In the genomic region with DNA sequence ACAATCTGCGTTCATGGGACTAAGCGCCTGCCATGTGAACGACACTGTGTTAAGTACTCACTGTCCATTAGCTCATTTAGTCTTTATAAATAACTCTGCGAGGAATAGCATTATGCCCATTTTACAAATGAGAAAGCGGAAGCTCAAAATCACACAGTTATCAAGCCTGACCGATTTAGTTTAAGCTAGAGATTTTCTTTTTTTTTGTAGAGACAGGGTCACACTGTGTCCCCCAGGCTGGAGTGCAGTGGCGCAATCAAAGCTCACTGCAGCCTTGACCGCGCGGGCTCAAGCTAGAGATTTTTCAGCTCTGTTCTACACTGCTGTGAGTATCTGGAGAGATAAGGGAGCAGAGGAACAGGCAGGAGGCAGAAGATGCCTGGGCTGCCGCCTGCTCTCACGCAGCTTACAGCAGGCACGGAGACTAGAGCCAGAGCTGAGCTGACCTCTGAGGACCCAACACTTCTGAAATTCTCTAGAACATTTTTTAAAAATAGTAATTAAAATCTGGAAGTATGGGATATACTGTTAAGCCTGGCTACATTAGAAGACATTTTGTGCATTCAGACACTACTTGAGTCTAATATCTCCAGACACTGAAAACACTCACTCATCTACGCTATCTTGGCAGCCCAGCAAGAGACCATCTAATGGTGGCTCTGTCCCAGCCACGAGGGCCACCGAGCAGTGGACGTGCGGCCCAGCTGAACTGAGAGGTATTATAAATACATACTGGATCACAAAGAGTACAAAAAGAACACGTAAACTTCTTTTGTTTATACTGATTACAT, we compare ENCODE assay signal across 1 cellular context.
TF ChIP-seq lines count a peak whose summit lies in the region.

No MANE protein-coding gene starts in this region.

TF ChIP-seq in HepG2, 621 proteins besides CTCF, POLR2A, EP300 and RAD21 (continued from another document and continues in another):
- TF ChIP-seq, protein P1, sequence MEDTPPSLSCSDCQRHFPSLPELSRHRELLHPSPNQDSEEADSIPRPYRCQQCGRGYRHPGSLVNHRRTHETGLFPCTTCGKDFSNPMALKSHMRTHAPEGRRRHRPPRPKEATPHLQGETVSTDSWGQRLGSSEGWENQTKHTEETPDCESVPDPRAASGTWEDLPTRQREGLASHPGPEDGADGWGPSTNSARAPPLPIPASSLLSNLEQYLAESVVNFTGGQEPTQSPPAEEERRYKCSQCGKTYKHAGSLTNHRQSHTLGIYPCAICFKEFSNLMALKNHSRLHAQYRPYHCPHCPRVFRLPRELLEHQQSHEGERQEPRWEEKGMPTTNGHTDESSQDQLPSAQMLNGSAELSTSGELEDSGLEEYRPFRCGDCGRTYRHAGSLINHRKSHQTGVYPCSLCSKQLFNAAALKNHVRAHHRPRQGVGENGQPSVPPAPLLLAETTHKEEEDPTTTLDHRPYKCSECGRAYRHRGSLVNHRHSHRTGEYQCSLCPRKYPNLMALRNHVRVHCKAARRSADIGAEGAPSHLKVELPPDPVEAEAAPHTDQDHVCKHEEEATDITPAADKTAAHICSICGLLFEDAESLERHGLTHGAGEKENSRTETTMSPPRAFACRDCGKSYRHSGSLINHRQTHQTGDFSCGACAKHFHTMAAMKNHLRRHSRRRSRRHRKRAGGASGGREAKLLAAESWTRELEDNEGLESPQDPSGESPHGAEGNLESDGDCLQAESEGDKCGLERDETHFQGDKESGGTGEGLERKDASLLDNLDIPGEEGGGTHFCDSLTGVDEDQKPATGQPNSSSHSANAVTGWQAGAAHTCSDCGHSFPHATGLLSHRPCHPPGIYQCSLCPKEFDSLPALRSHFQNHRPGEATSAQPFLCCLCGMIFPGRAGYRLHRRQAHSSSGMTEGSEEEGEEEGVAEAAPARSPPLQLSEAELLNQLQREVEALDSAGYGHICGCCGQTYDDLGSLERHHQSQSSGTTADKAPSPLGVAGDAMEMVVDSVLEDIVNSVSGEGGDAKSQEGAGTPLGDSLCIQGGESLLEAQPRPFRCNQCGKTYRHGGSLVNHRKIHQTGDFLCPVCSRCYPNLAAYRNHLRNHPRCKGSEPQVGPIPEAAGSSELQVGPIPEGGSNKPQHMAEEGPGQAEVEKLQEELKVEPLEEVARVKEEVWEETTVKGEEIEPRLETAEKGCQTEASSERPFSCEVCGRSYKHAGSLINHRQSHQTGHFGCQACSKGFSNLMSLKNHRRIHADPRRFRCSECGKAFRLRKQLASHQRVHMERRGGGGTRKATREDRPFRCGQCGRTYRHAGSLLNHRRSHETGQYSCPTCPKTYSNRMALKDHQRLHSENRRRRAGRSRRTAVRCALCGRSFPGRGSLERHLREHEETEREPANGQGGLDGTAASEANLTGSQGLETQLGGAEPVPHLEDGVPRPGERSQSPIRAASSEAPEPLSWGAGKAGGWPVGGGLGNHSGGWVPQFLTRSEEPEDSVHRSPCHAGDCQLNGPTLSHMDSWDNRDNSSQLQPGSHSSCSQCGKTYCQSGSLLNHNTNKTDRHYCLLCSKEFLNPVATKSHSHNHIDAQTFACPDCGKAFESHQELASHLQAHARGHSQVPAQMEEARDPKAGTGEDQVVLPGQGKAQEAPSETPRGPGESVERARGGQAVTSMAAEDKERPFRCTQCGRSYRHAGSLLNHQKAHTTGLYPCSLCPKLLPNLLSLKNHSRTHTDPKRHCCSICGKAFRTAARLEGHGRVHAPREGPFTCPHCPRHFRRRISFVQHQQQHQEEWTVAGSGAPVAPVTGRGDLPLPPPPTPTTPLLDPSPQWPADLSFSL (CRISPR knock-in tag; IDR thresholded peaks at IDR 0.05), result no peak
- TF ChIP-seq SRY (CRISPR knock-in tag; IDR thresholded peaks at IDR 0.05) (no peak), YY1 (IDR thresholded peaks at IDR 0.05; ENCODE audit: insufficient read depth, insufficient replicate concordance, low read depth, low read length) (no peak), ZNF335 (CRISPR knock-in tag; IDR thresholded peaks at IDR 0.05) (0 out of 2 replicates have a peak, but pooled peaks have one; percentile 21), RFX1 (IDR thresholded peaks at IDR 0.05) (no peak), PRMT3 (CRISPR knock-in tag; IDR thresholded peaks at IDR 0.05; ENCODE audit: borderline replicate concordance, low read depth) (no peak), ZNF790 (CRISPR knock-in tag; IDR thresholded peaks at IDR 0.05; ENCODE audit: borderline replicate concordance) (0 out of 2 replicates have a peak, but pooled peaks have one; percentile 17), ARHGAP35 (CRISPR knock-in tag; IDR thresholded peaks at IDR 0.05; ENCODE audit: borderline replicate concordance) (no peak), ZFYVE20 (CRISPR knock-in tag; IDR thresholded peaks at IDR 0.05; ENCODE audit: borderline replicate concordance, low read depth) (no peak)
- TF ChIP-seq, protein P2, sequence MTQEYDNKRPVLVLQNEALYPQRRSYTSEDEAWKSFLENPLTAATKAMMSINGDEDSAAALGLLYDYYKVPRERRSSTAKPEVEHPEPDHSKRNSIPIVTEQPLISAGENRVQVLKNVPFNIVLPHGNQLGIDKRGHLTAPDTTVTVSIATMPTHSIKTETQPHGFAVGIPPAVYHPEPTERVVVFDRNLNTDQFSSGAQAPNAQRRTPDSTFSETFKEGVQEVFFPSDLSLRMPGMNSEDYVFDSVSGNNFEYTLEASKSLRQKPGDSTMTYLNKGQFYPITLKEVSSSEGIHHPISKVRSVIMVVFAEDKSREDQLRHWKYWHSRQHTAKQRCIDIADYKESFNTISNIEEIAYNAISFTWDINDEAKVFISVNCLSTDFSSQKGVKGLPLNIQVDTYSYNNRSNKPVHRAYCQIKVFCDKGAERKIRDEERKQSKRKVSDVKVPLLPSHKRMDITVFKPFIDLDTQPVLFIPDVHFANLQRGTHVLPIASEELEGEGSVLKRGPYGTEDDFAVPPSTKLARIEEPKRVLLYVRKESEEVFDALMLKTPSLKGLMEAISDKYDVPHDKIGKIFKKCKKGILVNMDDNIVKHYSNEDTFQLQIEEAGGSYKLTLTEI (CRISPR knock-in tag; conservative IDR thresholded peaks at IDR 0.05), result no peak
- TF ChIP-seq, protein P3, sequence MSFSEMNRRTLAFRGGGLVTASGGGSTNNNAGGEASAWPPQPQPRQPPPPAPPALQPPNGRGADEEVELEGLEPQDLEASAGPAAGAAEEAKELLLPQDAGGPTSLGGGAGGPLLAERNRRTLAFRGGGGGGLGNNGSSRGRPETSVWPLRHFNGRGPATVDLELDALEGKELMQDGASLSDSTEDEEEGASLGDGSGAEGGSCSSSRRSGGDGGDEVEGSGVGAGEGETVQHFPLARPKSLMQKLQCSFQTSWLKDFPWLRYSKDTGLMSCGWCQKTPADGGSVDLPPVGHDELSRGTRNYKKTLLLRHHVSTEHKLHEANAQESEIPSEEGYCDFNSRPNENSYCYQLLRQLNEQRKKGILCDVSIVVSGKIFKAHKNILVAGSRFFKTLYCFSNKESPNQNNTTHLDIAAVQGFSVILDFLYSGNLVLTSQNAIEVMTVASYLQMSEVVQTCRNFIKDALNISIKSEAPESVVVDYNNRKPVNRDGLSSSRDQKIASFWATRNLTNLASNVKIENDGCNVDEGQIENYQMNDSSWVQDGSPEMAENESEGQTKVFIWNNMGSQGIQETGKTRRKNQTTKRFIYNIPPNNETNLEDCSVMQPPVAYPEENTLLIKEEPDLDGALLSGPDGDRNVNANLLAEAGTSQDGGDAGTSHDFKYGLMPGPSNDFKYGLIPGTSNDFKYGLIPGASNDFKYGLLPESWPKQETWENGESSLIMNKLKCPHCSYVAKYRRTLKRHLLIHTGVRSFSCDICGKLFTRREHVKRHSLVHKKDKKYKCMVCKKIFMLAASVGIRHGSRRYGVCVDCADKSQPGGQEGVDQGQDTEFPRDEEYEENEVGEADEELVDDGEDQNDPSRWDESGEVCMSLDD (CRISPR knock-in tag; IDR thresholded peaks at IDR 0.05; ENCODE audit: borderline replicate concordance), result no peak
- TF ChIP-seq, protein P4, sequence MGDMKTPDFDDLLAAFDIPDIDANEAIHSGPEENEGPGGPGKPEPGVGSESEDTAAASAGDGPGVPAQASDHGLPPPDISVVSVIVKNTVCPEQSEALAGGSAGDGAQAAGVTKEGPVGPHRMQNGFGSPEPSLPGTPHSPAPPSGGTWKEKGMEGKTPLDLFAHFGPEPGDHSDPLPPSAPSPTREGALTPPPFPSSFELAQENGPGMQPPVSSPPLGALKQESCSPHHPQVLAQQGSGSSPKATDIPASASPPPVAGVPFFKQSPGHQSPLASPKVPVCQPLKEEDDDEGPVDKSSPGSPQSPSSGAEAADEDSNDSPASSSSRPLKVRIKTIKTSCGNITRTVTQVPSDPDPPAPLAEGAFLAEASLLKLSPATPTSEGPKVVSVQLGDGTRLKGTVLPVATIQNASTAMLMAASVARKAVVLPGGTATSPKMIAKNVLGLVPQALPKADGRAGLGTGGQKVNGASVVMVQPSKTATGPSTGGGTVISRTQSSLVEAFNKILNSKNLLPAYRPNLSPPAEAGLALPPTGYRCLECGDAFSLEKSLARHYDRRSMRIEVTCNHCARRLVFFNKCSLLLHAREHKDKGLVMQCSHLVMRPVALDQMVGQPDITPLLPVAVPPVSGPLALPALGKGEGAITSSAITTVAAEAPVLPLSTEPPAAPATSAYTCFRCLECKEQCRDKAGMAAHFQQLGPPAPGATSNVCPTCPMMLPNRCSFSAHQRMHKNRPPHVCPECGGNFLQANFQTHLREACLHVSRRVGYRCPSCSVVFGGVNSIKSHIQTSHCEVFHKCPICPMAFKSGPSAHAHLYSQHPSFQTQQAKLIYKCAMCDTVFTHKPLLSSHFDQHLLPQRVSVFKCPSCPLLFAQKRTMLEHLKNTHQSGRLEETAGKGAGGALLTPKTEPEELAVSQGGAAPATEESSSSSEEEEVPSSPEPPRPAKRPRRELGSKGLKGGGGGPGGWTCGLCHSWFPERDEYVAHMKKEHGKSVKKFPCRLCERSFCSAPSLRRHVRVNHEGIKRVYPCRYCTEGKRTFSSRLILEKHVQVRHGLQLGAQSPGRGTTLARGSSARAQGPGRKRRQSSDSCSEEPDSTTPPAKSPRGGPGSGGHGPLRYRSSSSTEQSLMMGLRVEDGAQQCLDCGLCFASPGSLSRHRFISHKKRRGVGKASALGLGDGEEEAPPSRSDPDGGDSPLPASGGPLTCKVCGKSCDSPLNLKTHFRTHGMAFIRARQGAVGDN (CRISPR knock-in tag; IDR thresholded peaks at IDR 0.05), result peak; percentile 70
- TF ChIP-seq, protein P5, sequence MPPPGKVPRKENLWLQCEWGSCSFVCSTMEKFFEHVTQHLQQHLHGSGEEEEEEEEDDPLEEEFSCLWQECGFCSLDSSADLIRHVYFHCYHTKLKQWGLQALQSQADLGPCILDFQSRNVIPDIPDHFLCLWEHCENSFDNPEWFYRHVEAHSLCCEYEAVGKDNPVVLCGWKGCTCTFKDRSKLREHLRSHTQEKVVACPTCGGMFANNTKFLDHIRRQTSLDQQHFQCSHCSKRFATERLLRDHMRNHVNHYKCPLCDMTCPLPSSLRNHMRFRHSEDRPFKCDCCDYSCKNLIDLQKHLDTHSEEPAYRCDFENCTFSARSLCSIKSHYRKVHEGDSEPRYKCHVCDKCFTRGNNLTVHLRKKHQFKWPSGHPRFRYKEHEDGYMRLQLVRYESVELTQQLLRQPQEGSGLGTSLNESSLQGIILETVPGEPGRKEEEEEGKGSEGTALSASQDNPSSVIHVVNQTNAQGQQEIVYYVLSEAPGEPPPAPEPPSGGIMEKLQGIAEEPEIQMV (CRISPR knock-in tag; IDR thresholded peaks at IDR 0.05; ENCODE audit: low read depth), result no peak
- TF ChIP-seq, protein P6, sequence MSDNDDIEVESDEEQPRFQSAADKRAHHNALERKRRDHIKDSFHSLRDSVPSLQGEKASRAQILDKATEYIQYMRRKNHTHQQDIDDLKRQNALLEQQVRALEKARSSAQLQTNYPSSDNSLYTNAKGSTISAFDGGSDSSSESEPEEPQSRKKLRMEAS (IDR thresholded peaks at IDR 0.05), result peak; percentile 19; the same call in 1 of the 2 replicates
- TF ChIP-seq, protein P7, sequence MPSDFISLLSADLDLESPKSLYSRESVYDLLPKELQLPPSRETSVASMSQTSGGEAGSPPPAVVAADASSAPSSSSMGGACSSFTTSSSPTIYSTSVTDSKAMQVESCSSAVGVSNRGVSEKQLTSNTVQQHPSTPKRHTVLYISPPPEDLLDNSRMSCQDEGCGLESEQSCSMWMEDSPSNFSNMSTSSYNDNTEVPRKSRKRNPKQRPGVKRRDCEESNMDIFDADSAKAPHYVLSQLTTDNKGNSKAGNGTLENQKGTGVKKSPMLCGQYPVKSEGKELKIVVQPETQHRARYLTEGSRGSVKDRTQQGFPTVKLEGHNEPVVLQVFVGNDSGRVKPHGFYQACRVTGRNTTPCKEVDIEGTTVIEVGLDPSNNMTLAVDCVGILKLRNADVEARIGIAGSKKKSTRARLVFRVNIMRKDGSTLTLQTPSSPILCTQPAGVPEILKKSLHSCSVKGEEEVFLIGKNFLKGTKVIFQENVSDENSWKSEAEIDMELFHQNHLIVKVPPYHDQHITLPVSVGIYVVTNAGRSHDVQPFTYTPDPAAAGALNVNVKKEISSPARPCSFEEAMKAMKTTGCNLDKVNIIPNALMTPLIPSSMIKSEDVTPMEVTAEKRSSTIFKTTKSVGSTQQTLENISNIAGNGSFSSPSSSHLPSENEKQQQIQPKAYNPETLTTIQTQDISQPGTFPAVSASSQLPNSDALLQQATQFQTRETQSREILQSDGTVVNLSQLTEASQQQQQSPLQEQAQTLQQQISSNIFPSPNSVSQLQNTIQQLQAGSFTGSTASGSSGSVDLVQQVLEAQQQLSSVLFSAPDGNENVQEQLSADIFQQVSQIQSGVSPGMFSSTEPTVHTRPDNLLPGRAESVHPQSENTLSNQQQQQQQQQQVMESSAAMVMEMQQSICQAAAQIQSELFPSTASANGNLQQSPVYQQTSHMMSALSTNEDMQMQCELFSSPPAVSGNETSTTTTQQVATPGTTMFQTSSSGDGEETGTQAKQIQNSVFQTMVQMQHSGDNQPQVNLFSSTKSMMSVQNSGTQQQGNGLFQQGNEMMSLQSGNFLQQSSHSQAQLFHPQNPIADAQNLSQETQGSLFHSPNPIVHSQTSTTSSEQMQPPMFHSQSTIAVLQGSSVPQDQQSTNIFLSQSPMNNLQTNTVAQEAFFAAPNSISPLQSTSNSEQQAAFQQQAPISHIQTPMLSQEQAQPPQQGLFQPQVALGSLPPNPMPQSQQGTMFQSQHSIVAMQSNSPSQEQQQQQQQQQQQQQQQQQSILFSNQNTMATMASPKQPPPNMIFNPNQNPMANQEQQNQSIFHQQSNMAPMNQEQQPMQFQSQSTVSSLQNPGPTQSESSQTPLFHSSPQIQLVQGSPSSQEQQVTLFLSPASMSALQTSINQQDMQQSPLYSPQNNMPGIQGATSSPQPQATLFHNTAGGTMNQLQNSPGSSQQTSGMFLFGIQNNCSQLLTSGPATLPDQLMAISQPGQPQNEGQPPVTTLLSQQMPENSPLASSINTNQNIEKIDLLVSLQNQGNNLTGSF (CRISPR knock-in tag; IDR thresholded peaks at IDR 0.05), result no peak
- TF ChIP-seq, protein P8, sequence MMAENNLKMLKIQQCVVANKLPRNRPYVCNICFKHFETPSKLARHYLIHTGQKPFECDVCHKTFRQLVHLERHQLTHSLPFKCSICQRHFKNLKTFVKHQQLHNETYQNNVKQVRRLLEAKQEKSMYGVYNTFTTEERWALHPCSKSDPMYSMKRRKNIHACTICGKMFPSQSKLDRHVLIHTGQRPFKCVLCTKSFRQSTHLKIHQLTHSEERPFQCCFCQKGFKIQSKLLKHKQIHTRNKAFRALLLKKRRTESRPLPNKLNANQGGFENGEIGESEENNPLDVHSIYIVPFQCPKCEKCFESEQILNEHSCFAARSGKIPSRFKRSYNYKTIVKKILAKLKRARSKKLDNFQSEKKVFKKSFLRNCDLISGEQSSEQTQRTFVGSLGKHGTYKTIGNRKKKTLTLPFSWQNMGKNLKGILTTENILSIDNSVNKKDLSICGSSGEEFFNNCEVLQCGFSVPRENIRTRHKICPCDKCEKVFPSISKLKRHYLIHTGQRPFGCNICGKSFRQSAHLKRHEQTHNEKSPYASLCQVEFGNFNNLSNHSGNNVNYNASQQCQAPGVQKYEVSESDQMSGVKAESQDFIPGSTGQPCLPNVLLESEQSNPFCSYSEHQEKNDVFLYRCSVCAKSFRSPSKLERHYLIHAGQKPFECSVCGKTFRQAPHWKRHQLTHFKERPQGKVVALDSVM (CRISPR knock-in tag; IDR thresholded peaks at IDR 0.05), result 0 out of 2 replicates have a peak, but pooled peaks have one; percentile 21
